ENCODE assay signal across 8 cellular contexts in the genomic region with DNA sequence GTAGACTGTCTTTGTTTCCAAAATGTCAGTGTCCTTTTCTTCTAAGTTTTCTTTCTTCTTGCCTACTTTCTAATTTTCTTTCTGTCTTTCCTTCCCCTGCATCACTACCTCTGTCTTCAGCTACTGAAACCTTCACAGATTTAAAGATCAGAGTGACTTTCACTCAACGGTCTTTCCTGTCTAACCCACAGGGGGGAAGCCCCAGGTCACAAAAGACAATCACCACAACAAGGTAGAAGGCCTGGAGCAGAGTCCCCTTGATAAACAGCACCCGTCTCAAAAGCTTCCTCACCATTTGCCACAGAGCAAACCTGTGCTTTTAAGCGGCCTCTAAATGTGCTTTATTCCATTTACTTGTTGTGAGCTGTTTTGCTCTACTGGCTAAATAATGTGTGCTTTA.
DNase-seq lines count a peak whose midpoint lies in the region; ATAC-seq and TF ChIP-seq lines count a peak whose summit lies in the region.

No MANE protein-coding gene starts in this region.

- H3K27me3 ChIP-seq in heart right ventricle, result no peaks in the 10 kb centered on the region

- in situ Hi-C loops in G401 (cut with HindIII; ENCODE audit: low sequenced_read_pairs), result no loop called here

- no peaks in the 10 kb centered on the region for H3K9me3 ChIP-seq in heart right ventricle

- DNase-seq in stimulated activated naive CD4-positive, alpha-beta T cell (lab: John Stamatoyannopoulos, UW), result peak in 5 of 6 experiments; percentile 40 to 86 (median 82)
- no peak for DNase-seq in stimulated activated naive CD4-positive, alpha-beta T cell treated with Interleukin-2 at 50 U/mL for 16 hours (lab: John Stamatoyannopoulos, UW)
- DNase-seq in activated T-cell treated with anti-CD3 and anti-CD28 coated beads for 48 hours (ENCODE audit: low read depth), result peak; percentile 14
- DNase-seq in stimulated activated CD8-positive, alpha-beta memory T cell treated with anti-CD3 and anti-CD28 coated beads, Interleukin-7, amount 100 ng/mL, for 4 hours (ENCODE audit: low read depth in 2 of 2), result peak; percentile 17 to 24
- DNase-seq in heart right ventricle, result no peak
- DNase-seq in G401 (ENCODE audit: low spot score), result no peak
- no peak for DNase-seq in OCI-M1 (lab: John Stamatoyannopoulos, UW)

- H3K4me3 ChIP-seq in heart right ventricle, result no peak overlapping the region

- H3K27ac ChIP-seq in heart right ventricle, result no peak overlapping the region

- TF ChIP-seq CTCF in heart right ventricle (IDR thresholded peaks at IDR 0.05), result no peak

- intact Hi-C loops in heart right ventricle (cut with DNase I), result no loop called here

- 37 to 51% methylated on average over 3 of the region's 3 CpGs for WGBS in heart right ventricle, 2 donors

- peak; percentile 94 for ATAC-seq in HG03280 (IDR thresholded peaks at IDR 0.05; ENCODE audit: unreplicated experiment)
- ATAC-seq in heart right ventricle, result no peak

- H3K4me1 ChIP-seq in heart right ventricle, result peaks cover 0 to 8% (median 0%) of the 10 kb centered on the region in 9 donors

- no peaks in the 10 kb centered on the region for H3K36me3 ChIP-seq in heart right ventricle

Comparison
In these comparisons a context has a peak if more than half of its experiments do, and no peak if none do; other contexts are left out.
1. DNase-seq: peak in stimulated activated naive CD4-positive, alpha-beta T cell (5 of 6), activated T-cell treated with anti-CD3 and anti-CD28 coated beads for 48 hours (single experiment) and stimulated activated CD8-positive, alpha-beta memory T cell treated with anti-CD3 and anti-CD28 coated beads, Interleukin-7, amount 100 ng/mL, for 4 hours (2 of 2); none in stimulated activated naive CD4-positive, alpha-beta T cell treated with Interleukin-2 at 50 U/mL for 16 hours (single experiment), heart right ventricle (0 of 2), G401 (single experiment) and OCI-M1 (single experiment).